ENCODE assay signal across 8 cellular contexts in genomic region chr1:204411451-204412245, GRCh38. TPM values are rescaled to one million over a fixed set of nuclear protein-coding genes. Genes with fewer than 3 reads are reported as not detected.
DNase-seq lines count a peak whose midpoint lies in the region; ATAC-seq, FAIRE-seq and TF ChIP-seq lines count a peak whose summit lies in the region.

TSS of gene PPP1R15B (minus strand) at chr1:204411817. CDS start at chr1:204411411, 406 bp downstream.

- in situ Hi-C loops in IMR-90 (cut with MboI; ENCODE audit: low sequenced_read_pairs), result no loop called here

- H4K91ac ChIP-seq in IMR-90 (ENCODE audit: insufficient read depth, low read depth, low read length), result peak within 1 kb of the TSS; percentile 94

- peak within 1 kb of the TSS; percentile 94 for H3K4me2 ChIP-seq in IMR-90 (ENCODE audit: low read depth, low read length)

- H2AFZ ChIP-seq in IMR-90 (replicated peaks; ENCODE audit: low read length, poor library complexity), result peak within 1 kb of the TSS; percentile 94

- H3K14ac ChIP-seq in IMR-90 (replicated peaks; ENCODE audit: low read depth, low read length), result peak within 1 kb of the TSS; percentile 100

- DNase-seq in D721Med (ENCODE audit: insufficient read length, low spot score) (peak; percentile 91), IMR-90 (peak; percentile 98), OCI-M1 (lab: John Stamatoyannopoulos, UW) (peak; percentile 99), activated T-cell treated with anti-CD3 and anti-CD28 coated beads for 24 hours (ENCODE audit: low read depth) (peak; percentile 97), epidermal melanocyte (ENCODE audit: insufficient read length, low spot score) (peak; percentile 88)
- peak; percentile 93 to 94 for DNase-seq in stimulated activated CD8-positive, alpha-beta memory T cell treated with anti-CD3 and anti-CD28 coated beads, Interleukin-4, amount 100 ng/mL, for 1 hour (ENCODE audit: low read depth in 2 of 2, low spot score in 1 of 2)

- CTCF ChIA-PET in IMR-90 (lab: Yijun Ruan, JAX), result no interaction called here

- peak within 1 kb of the TSS; percentile 85 for H2BK5ac ChIP-seq in IMR-90 (ENCODE audit: low read depth, low read length, poor library complexity, severe bottlenecking)

- H3K9me3 ChIP-seq in IMR-90 (ENCODE audit: control insufficient read depth, insufficient read depth, low read length), result no peaks in the 10 kb centered on the region
- H3K9me3 ChIP-seq in mononuclear cell (ENCODE audit: low read depth, low read length), result no peaks in the 10 kb centered on the region

- H3K9me1 ChIP-seq in IMR-90 (ENCODE audit: insufficient read depth, low read length), result no peaks in the 10 kb centered on the region

- peak within 1 kb of the TSS; percentile 92 to 98 for H4K8ac ChIP-seq in IMR-90 (ENCODE audit: low read depth in 2 of 2, low read length in 2 of 2)

- peak within 1 kb of the TSS; percentile 85 for H3K4me3 ChIP-seq in IMR-90 (ENCODE audit: insufficient read depth, low read depth, low read length)
- peak within 1 kb of the TSS; percentile 100 for H3K4me3 ChIP-seq in mononuclear cell (ENCODE audit: low read length)

- BruUV-seq in IMR-90 (replicated peaks; lab: Mats Ljungman, UMichigan), result TSS peak; percentile 62

- H2BK15ac ChIP-seq in IMR-90 (ENCODE audit: low read depth, low read length), result peak within 1 kb of the TSS; percentile 85

- H3K9ac ChIP-seq in IMR-90 (ENCODE audit: low read depth, low read length), result peak within 1 kb of the TSS; percentile 98

- peaks cover 48% of the 10 kb centered on the region for H4K20me1 ChIP-seq in IMR-90 (ENCODE audit: insufficient read depth, low read length)

- H3K79me1 ChIP-seq in IMR-90 (ENCODE audit: low read depth in 1 of 2, low read length in 2 of 2), result peaks cover 0 to 17% of the 10 kb centered on the region in 2 experiments; a peak in 1 of 4 replicates

- FAIRE-seq in D721Med (lab: Jason Lieb, UNC), result no peak

- H3K27ac ChIP-seq in IMR-90 (ENCODE audit: insufficient read depth, low read length), result peak within 1 kb of the TSS; percentile 97

- peak within 1 kb of the TSS; percentile 99 for H3K23ac ChIP-seq in IMR-90 (ENCODE audit: low read depth, low read length)

- H3K27me3 ChIP-seq in IMR-90 (ENCODE audit: control insufficient read depth, insufficient read depth, low read length) (no peaks in the 10 kb centered on the region), mononuclear cell (ENCODE audit: insufficient read depth, low read length) (no peaks in the 10 kb centered on the region)

- TF ChIP-seq POLR2A in IMR-90 (IDR thresholded peaks at IDR 0.05; ENCODE audit: low read depth, low read length), result peak; percentile 97

- H3K4me1 ChIP-seq in IMR-90 (ENCODE audit: control insufficient read depth, insufficient read depth, low read length) (no peaks in the 10 kb centered on the region; the same call in 1 of the 2 replicates), mononuclear cell (ENCODE audit: insufficient read depth, low read length) (peaks cover 38% of the 10 kb centered on the region)

- dilution Hi-C loops in IMR-90 (cut with HindIII; ENCODE audit: low sequenced_read_pairs, unreplicated experiment), result no loop called here

- POLR2A ChIA-PET in IMR-90 (lab: Charles Lee; ENCODE audit: unreplicated experiment), result no interaction called here

- peak within 1 kb of the TSS; percentile 96 for H4K5ac ChIP-seq in IMR-90 (ENCODE audit: low read depth, low read length)

- TF ChIP-seq CTCF in D721Med (IDR thresholded peaks at IDR 0.05; ENCODE audit: insufficient read depth, missing control alignments), result no peak
- TF ChIP-seq CTCF in IMR-90 (conservative IDR thresholded peaks at IDR 0.05; ENCODE audit: low read depth, low read length), result no peak

- H2BK120ac ChIP-seq in IMR-90 (ENCODE audit: low read depth, low read length), result peak within 1 kb of the TSS; percentile 90

- WGBS in IMR-90 (ENCODE audit: extremely low coverage in 2 of 2, insufficient read length in 1 of 2), 2 experiments, result 0% methylated on average over 23 of the region's 70 CpGs; no CpG with 5 or more reads in 1 of the 2 experiments

- H2AK9ac ChIP-seq in IMR-90 (replicated peaks; ENCODE audit: low read depth, low read length, poor library complexity), result peak within 1 kb of the TSS; percentile 99

- intact Hi-C loops in IMR-90 (cut with micrococcal nuclease), result no loop called here

- peak within 1 kb of the TSS; percentile 99 for H3K4ac ChIP-seq in IMR-90 (ENCODE audit: low read depth, low read length)

- H3K56ac ChIP-seq in IMR-90 (ENCODE audit: extremely low read depth, insufficient read depth, low read length), result peak within 1 kb of the TSS; percentile 99

- peak within 1 kb of the TSS; percentile 97 for H2AK5ac ChIP-seq in IMR-90 (ENCODE audit: low read depth, low read length)

- H2BK20ac ChIP-seq in IMR-90 (ENCODE audit: low read depth, low read length), result peak within 1 kb of the TSS; percentile 68; the same call in 1 of the 2 replicates

- TF ChIP-seq RAD21 in IMR-90 (IDR thresholded peaks at IDR 0.05; ENCODE audit: low read length), result no peak

- peak within 1 kb of the TSS; percentile 90 for H3K18ac ChIP-seq in IMR-90 (ENCODE audit: low read depth, low read length)

- peak; percentile 86 for ATAC-seq in GM21526 (IDR thresholded peaks at IDR 0.05; ENCODE audit: low FRiP score, unreplicated experiment)
- peak; percentile 91 for ATAC-seq in IMR-90 (ENCODE audit: low read depth)

- H3K36me3 ChIP-seq in IMR-90 (ENCODE audit: control insufficient read depth, insufficient read depth, low read length), result peaks cover 4% of the 10 kb centered on the region

TF ChIP-seq in IMR-90, 13 proteins besides CTCF, POLR2A, EP300 and RAD21:
- TF ChIP-seq MXI1 (IDR thresholded peaks at IDR 0.05; ENCODE audit: borderline replicate concordance, low read depth, low read length) (peak; percentile 17; the same call in 1 of the 2 replicates), USF2 (IDR thresholded peaks at IDR 0.05; ENCODE audit: low read depth, low read length) (no peak), SMC3 (IDR thresholded peaks at IDR 0.05; ENCODE audit: low read depth, low read length) (no peak), FOS (IDR thresholded peaks at IDR 0.05; ENCODE audit: low read depth, low read length) (peak; percentile 51; the same call in 1 of the 2 replicates), CHD1 (IDR thresholded peaks at IDR 0.05; ENCODE audit: low read depth, low read length) (peak; percentile 92), MAFK (IDR thresholded peaks at IDR 0.05; ENCODE audit: low read depth, low read length) (no peak), RFX5 (IDR thresholded peaks at IDR 0.05; ENCODE audit: low read depth, low read length) (no peak), ELK1 (IDR thresholded peaks at IDR 0.05; ENCODE audit: borderline replicate concordance, low read depth, low read length) (no peak), RCOR1 (IDR thresholded peaks at IDR 0.05; ENCODE audit: insufficient replicate concordance, low read length) (no peak), CEBPB (IDR thresholded peaks at IDR 0.05; ENCODE audit: low read depth, low read length) (peak; percentile 97), MAZ (IDR thresholded peaks at IDR 0.05; ENCODE audit: borderline replicate concordance, low read depth, low read length) (peak; percentile 39; the same call in 1 of the 2 replicates), NFE2L2 (IDR thresholded peaks at IDR 0.05; ENCODE audit: low read depth, low read length) (no peak), BHLHE40 (IDR thresholded peaks at IDR 0.05; ENCODE audit: low read depth, low read length) (peak; percentile 66; the same call in 1 of the 2 replicates)

RNA-seq across cellular contexts. Expression of gene PPP1R15B, which starts in this region (rescaled TPM):
- 14.9 and 20.3 TPM in 2 replicates for total RNA-seq in IMR-90 (2012; rRNA removed)
- 14.4 and 15.0 TPM in 2 replicates for polyA plus RNA-seq in IMR-90 (2012; rRNA removed)
- 8.7 and 10.7 TPM in 2 replicates for polyA plus RNA-seq in IMR-90 (2012; cell fraction: cytosol; rRNA removed)
- polyA plus RNA-seq in IMR-90 (2012; cell fraction: nucleus; rRNA removed; ENCODE audit: low replicate concordance), result 6.9 and 17.1 TPM in 2 replicates
- 206 TPM for total RNA-seq in mononuclear cell

Comparison
In these comparisons a context has a peak if more than half of its experiments do, and no peak if none do; other contexts are left out.
1. Peak in every context shown above with its lines: DNase-seq, ATAC-seq, H3K4me3 ChIP-seq and H3K27ac ChIP-seq.